Comparison of ENCODE assay signal across 7 cellular contexts in the genomic region with DNA sequence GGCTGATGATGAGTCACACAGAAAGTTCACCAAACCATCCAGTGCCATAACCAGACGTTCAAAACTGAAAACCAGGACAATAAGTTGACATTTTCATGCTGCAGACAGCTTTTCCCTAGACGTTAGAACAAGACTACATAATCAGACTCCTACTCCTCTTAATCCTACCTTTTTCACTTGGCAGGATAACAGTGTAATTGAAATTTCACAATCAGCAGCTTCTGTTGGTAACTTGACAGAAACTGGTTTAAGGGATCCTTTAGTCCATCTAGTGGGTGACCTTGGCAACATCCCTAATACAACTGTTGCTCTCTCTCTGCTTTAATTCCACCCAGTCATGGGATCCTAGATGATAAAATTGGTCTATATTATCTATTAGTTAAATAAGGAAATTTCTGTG. TPM values are rescaled to one million over a fixed set of nuclear protein-coding genes. Genes with fewer than 3 reads are reported as not detected.
DNase-seq lines count a peak whose midpoint lies in the region; ATAC-seq, FAIRE-seq and TF ChIP-seq lines count a peak whose summit lies in the region.
"Not testable (repeated sequence)": the region's sequence is repeated elsewhere in the genome, so short reads cannot be mapped to it uniquely, and the experiment has no call there.

No MANE protein-coding gene starts in this region.

- H3K27me3 ChIP-seq in cardiac muscle cell; lower lobe of right lung (ENCODE audit: low read depth); gastrocnemius medialis: not testable (repeated sequence)

- peak; percentile 26 for FAIRE-seq in GM19239 (lab: Jason Lieb, UNC)

- in situ Hi-C loops in SK-MEL-5 (cut with HindIII; ENCODE audit: low pct_unique_long_range_greater_than_20kb, low sequenced_read_pairs); gastrocnemius medialis (cut with MboI; ENCODE audit: low sequenced_read_pairs in 4 of 4): not testable (repeated sequence)

- intact Hi-C loops in lower lobe of right lung (cut with DNase I); gastrocnemius medialis (cut with DNase I; ENCODE audit: low total_unique reads): not testable (repeated sequence)

- TF ChIP-seq POLR2A in gastrocnemius medialis (IDR thresholded peaks at IDR 0.05) = not testable (repeated sequence)

- DNase-seq in GM19239 (ENCODE audit: insufficient read length, low spot score); lower lobe of right lung; gastrocnemius medialis: not testable (repeated sequence)
- DNase-seq in SK-MEL-5 (ENCODE audit: low read depth, low spot score) (peak; percentile 0), cardiac fibroblast (ENCODE audit: low read depth in 2 of 2) (peak; percentile 6 to 15), fibroblast of mammary gland (ENCODE audit: low read depth) (peak; percentile 11), cardiac muscle cell (ENCODE audit: low read depth in 1 of 2, low spot score in 1 of 2) (peak in 1 of 2 donors; percentile 25)

- not testable (repeated sequence) for H3K9me3 ChIP-seq in cardiac muscle cell (ENCODE audit: low read depth); lower lobe of right lung; gastrocnemius medialis

- H3K36me3 ChIP-seq in cardiac muscle cell, lower lobe of right lung, gastrocnemius medialis: not testable (repeated sequence)

- not testable (repeated sequence) for H3K4me1 ChIP-seq in cardiac muscle cell (ENCODE audit: low read depth); lower lobe of right lung; gastrocnemius medialis

- TF ChIP-seq CTCF in cardiac fibroblast (IDR thresholded peaks at IDR 0.05; ENCODE audit: low read depth, low read length); fibroblast of mammary gland (conservative IDR thresholded peaks at IDR 0.05; ENCODE audit: control insufficient read depth, insufficient read depth, low read depth, low read length); lower lobe of right lung (IDR thresholded peaks at IDR 0.05); gastrocnemius medialis (IDR thresholded peaks at IDR 0.05 in 4 of 5, conservative IDR thresholded peaks at IDR 0.05 in 1 of 5): not testable (repeated sequence)
- TF ChIP-seq CTCF in cardiac muscle cell (IDR thresholded peaks at IDR 0.05; ENCODE audit: low read depth, low read length) = peak; percentile 9

- not testable (repeated sequence) for H3K27ac ChIP-seq in cardiac muscle cell, lower lobe of right lung, gastrocnemius medialis

- peak; percentile 52 to 69 for ATAC-seq in lower lobe of right lung
- peak; percentile 58 to 71 for ATAC-seq in gastrocnemius medialis

- H3K4me3 ChIP-seq in cardiac fibroblast (replicated peaks in 1 of 2; ENCODE audit: low read depth in 2 of 2, low read length in 2 of 2); fibroblast of mammary gland (ENCODE audit: control insufficient read depth, low read depth, low read length); cardiac muscle cell; lower lobe of right lung; gastrocnemius medialis: not testable (repeated sequence)

RNA-seq across cellular contexts. Expression of a gene that starts 57.9 kb away (rescaled TPM):
- 33.0 and 33.8 TPM in 2 replicates for total RNA-seq in SK-MEL-5 (2014; rRNA removed; shearing (Covaris generic))
- 40.1 and 46.1 TPM in 2 replicates for polyA plus RNA-seq in SK-MEL-5 (2015; cell fraction: cytosol; rRNA removed)
- polyA plus RNA-seq in SK-MEL-5 (2015; cell fraction: nucleus; rRNA removed) = 33.1 and 38.7 TPM in 2 replicates
- total RNA-seq in cardiac muscle cell (29.0 and 44.3 TPM in 2 replicates), lower lobe of right lung (22.4 TPM), gastrocnemius medialis (10 to 100 TPM; 11.9 to 24.8 (median 16.2) TPM)
- polyA plus RNA-seq in cardiac muscle cell = 31.6 and 42.3 TPM in 2 replicates
